8 cellular contexts compared by ENCODE assay signal in genomic region chr19:44002566-44003460, GRCh38. TPM values are rescaled to one million over a fixed set of nuclear protein-coding genes. Genes with fewer than 3 reads are reported as not detected.
A peak's percentile ranks its signal among the peaks of the same experiment; 100 is the strongest.
DNase-seq lines count a peak whose midpoint lies in the region; ATAC-seq, FAIRE-seq and TF ChIP-seq lines count a peak whose summit lies in the region.

Gene ZNF230 (plus strand): TSS chr19:44002957. CDS start chr19:44007079, 4,122 bp downstream.

- no peak within 1 kb of the TSS for H4K91ac ChIP-seq in H9 (ENCODE audit: insufficient read length, low read depth, low read length)

- H3F3A ChIP-seq in neural progenitor cell (ENCODE audit: low read depth): no peaks in the 10 kb centered on the region

- no peak within 1 kb of the TSS for H3K27ac ChIP-seq in H9 (ENCODE audit: insufficient read length, low read depth, low read length)
- H3K27ac ChIP-seq in foreskin keratinocyte: no peak within 1 kb of the TSS
- H3K27ac ChIP-seq in neural progenitor cell: no peak within 1 kb of the TSS
- H3K27ac ChIP-seq in stomach smooth muscle (ENCODE audit: low read length): peak within 1 kb of the TSS; percentile 60

- H3K4ac ChIP-seq in H9 (ENCODE audit: low read depth, low read length): no peak within 1 kb of the TSS

- no peak within 1 kb of the TSS for H3K23ac ChIP-seq in H9 (ENCODE audit: insufficient read length, low read depth, low read length)

- H4K20me1 ChIP-seq in H9 (ENCODE audit: control insufficient read depth, insufficient read depth, insufficient read length) (no peaks in the 10 kb centered on the region), neural progenitor cell (ENCODE audit: low read depth) (no peaks in the 10 kb centered on the region)

- H3K79me2 ChIP-seq in H9 (ENCODE audit: insufficient read depth, low read length): no peaks in the 10 kb centered on the region; the same call in 1 of the 2 replicates
- peaks cover 9% of the 10 kb centered on the region for H3K79me2 ChIP-seq in neural progenitor cell (ENCODE audit: low read depth)

- H2BK5ac ChIP-seq in H9 (ENCODE audit: insufficient read length, low read length): no peak within 1 kb of the TSS

- peak within 1 kb of the TSS; percentile 59 for H3K9ac ChIP-seq in H9 (ENCODE audit: extremely low read depth, insufficient read length, low read length)
- H3K9ac ChIP-seq in neural progenitor cell: peak within 1 kb of the TSS; percentile 36
- H3K9ac ChIP-seq in stomach smooth muscle (ENCODE audit: low read length in 2 of 2): peak within 1 kb of the TSS; percentile 56 to 93

- peak within 1 kb of the TSS; percentile 81 for H3K4me2 ChIP-seq in H9 (ENCODE audit: insufficient read depth, insufficient read length, low read length)
- peak within 1 kb of the TSS; percentile 91 for H3K4me2 ChIP-seq in neural progenitor cell

- H2BK120ac ChIP-seq in H9 (ENCODE audit: low read depth, low read length, poor library complexity, severe bottlenecking): no peak within 1 kb of the TSS

- no peaks in the 10 kb centered on the region for H3K27me3 ChIP-seq in H9 (ENCODE audit: insufficient read depth, low read length)
- H3K27me3 ChIP-seq in foreskin keratinocyte: no peaks in the 10 kb centered on the region
- H3K27me3 ChIP-seq in neural progenitor cell: no peaks in the 10 kb centered on the region
- H3K27me3 ChIP-seq in stomach smooth muscle (ENCODE audit: control insufficient read depth in 1 of 2, insufficient read depth in 2 of 2, low read length in 2 of 2): no peaks in the 10 kb centered on the region

- H3K4me3 ChIP-seq in neural progenitor cell (peak within 1 kb of the TSS; percentile 92), stomach smooth muscle (ENCODE audit: low read length in 2 of 2) (peak within 1 kb of the TSS; percentile 86 to 99)

- no peak within 1 kb of the TSS for H2BK12ac ChIP-seq in H9 (ENCODE audit: insufficient read length, low read depth, low read length)

- H3K18ac ChIP-seq in H9 (ENCODE audit: insufficient read length, low read depth, low read length): no peak within 1 kb of the TSS

- DNase-seq in H9 (peak; percentile 93), M059J (ENCODE audit: low read depth) (peak; percentile 98), SIG-M5 (lab: John Stamatoyannopoulos, UW) (peak; percentile 86), foreskin keratinocyte (peak; percentile 84 to 92), neural progenitor cell (ENCODE audit: low spot score) (peak; percentile 97)
- peak; percentile 77 for DNase-seq in activated gamma-delta T cell treated with anti-CD3 and anti-CD28 coated beads, Interleukin-2, amount 50 U/mL, for 16 hours (ENCODE audit: low read depth)

- H3T11ph ChIP-seq in H9 (ENCODE audit: low read length): no peak within 1 kb of the TSS

- TF ChIP-seq CTCF in H9 (conservative IDR thresholded peaks at IDR 0.05) (no peak), foreskin keratinocyte (conservative IDR thresholded peaks at IDR 0.05) (no peak), neural progenitor cell (IDR thresholded peaks at IDR 0.05) (no peak)

- H3K56ac ChIP-seq in H9 (ENCODE audit: insufficient read length, low read depth, low read length): no peak within 1 kb of the TSS

- H3K14ac ChIP-seq in H9 (ENCODE audit: insufficient read depth, low read length): no peak within 1 kb of the TSS

- no peaks in the 10 kb centered on the region for H3K9me3 ChIP-seq in H9 (ENCODE audit: control insufficient read depth, low read depth, low read length)
- no peaks in the 10 kb centered on the region for H3K9me3 ChIP-seq in neural progenitor cell (ENCODE audit: low read depth)
- peaks cover 2 to 6% of the 10 kb centered on the region in 2 donors for H3K9me3 ChIP-seq in stomach smooth muscle (ENCODE audit: control insufficient read depth in 2 of 2, low read length in 2 of 2)

- H3K36me3 Mint-ChIP-seq in H9 (ENCODE audit: insufficient read depth in 1 of 3, low read depth in 3 of 3) (peaks cover 10 to 18% (median 14%) of the 10 kb centered on the region in 3 experiments), neural progenitor cell (peaks cover 24% of the 10 kb centered on the region)

- no CpG with 5 or more reads among the region's 48 CpGs for WGBS in H9 (ENCODE audit: extremely low coverage, insufficient read length, low lambda C conversion rate)

- H3K27ac Mint-ChIP-seq in H9 (peak within 1 kb of the TSS; percentile 61 to 97 (median 65); a peak in 6 of 7 replicates), neural progenitor cell (peak within 1 kb of the TSS; percentile 90)

- no peak within 1 kb of the TSS for H2BK15ac ChIP-seq in H9 (ENCODE audit: low read depth, low read length)

- H2AK5ac ChIP-seq in H9 (ENCODE audit: insufficient read length, low read length): no peak within 1 kb of the TSS

- H4K8ac ChIP-seq in H9 (replicated peaks; ENCODE audit: insufficient read length, low read depth, low read length): no peak within 1 kb of the TSS

- H3K4me3 Mint-ChIP-seq in H9 (peak within 1 kb of the TSS; percentile 92 to 99), neural progenitor cell (peak within 1 kb of the TSS; percentile 100)

- H3K79me1 ChIP-seq in H9 (ENCODE audit: insufficient read depth, low read depth, low read length, poor library complexity, severe bottlenecking): no peaks in the 10 kb centered on the region

- ATAC-seq in foreskin keratinocyte: peak; percentile 97

- H3K9me3 Mint-ChIP-seq in H9: peaks cover 6 to 30% of the 10 kb centered on the region in 2 experiments; a peak in 4 of 5 replicates
- H3K9me3 Mint-ChIP-seq in neural progenitor cell: peaks cover 13% of the 10 kb centered on the region

- peak; percentile 97 for FAIRE-seq in G401.6 (lab: Jason Lieb, UNC)

- H3K23me2 ChIP-seq in H9 (ENCODE audit: insufficient read length, low read depth, low read length, poor library complexity, severe bottlenecking): peaks cover 4% of the 10 kb centered on the region

- peaks cover 3% of the 10 kb centered on the region; the same call in 1 of the 2 replicates for H3K27me3 Mint-ChIP-seq in H9 (ENCODE audit: low read depth)
- no peaks in the 10 kb centered on the region for H3K27me3 Mint-ChIP-seq in neural progenitor cell (ENCODE audit: insufficient read depth, low read depth)

- no peak within 1 kb of the TSS for H4K5ac ChIP-seq in H9 (ENCODE audit: insufficient read length, low read depth, low read length)

- no peak within 1 kb of the TSS for H2BK20ac ChIP-seq in H9 (ENCODE audit: low read depth, low read length, poor library complexity, severe bottlenecking)

- peaks cover 5% of the 10 kb centered on the region for H3K36me3 ChIP-seq in neural progenitor cell
- H3K36me3 ChIP-seq in stomach smooth muscle (ENCODE audit: control insufficient read depth in 2 of 2, insufficient read depth in 2 of 2, low read length in 2 of 2): peaks cover 9% of the 10 kb centered on the region in 2 donors

- H3K4me1 ChIP-seq in H9 (ENCODE audit: insufficient read depth, low read length) (no peaks in the 10 kb centered on the region; the same call in 1 of the 2 replicates), foreskin keratinocyte (no peaks in the 10 kb centered on the region), neural progenitor cell (peaks cover 7% of the 10 kb centered on the region), stomach smooth muscle (ENCODE audit: control insufficient read depth, insufficient read depth, low read length) (peaks cover 14% of the 10 kb centered on the region)

- peaks cover 10 to 14% of the 10 kb centered on the region in 2 experiments for H3K4me1 Mint-ChIP-seq in H9
- H3K4me1 Mint-ChIP-seq in neural progenitor cell: peaks cover 11% of the 10 kb centered on the region

- H2AFZ ChIP-seq in H9 (ENCODE audit: low read length) (peak within 1 kb of the TSS; percentile 52), neural progenitor cell (replicated peaks) (peak within 1 kb of the TSS; percentile 100)

RNA-seq across cellular contexts. Expression of gene ZNF230, which starts in this region (rescaled TPM):
- total RNA-seq in H9 (2021) (3.1 and 3.5 TPM in 2 replicates), foreskin keratinocyte (2.3 TPM in 2 replicates), neural progenitor cell (ENCODE audit: low replicate concordance) (3.9 and 4.7 TPM in 2 replicates)
- total RNA-seq in M059J (2014; rRNA removed; shearing (Covaris generic)): 4.3 and 9.2 TPM in 2 replicates
- 0.81 and 0.99 TPM in 2 replicates for polyA plus RNA-seq in foreskin keratinocyte
